In genomic region chr15:75737713-75738646, GRCh38 we compare ENCODE assay signal across 8 cellular contexts. TPM values are rescaled to one million over a fixed set of nuclear protein-coding genes. Genes with fewer than 3 reads are reported as not detected.
DNase-seq lines count a peak whose midpoint lies in the region; ATAC-seq and TF ChIP-seq lines count a peak whose summit lies in the region.
"Not testable (repeated sequence)": the region's sequence is repeated elsewhere in the genome, so short reads cannot be mapped to it uniquely, and the experiment has no call there.

No MANE protein-coding gene starts in this region.

- intact Hi-C loops in Panc1 (cut with micrococcal nuclease; ENCODE audit: unreplicated experiment): not testable (repeated sequence)
- intact Hi-C loops in esophagus squamous epithelium (cut with DNase I) (loop anchor here (10.0 kb wide), 1 partner anchor 57 kb away; no protein-coding TSS in a partner anchor), lower leg skin (cut with DNase I; ENCODE audit: low total_unique reads) (loop anchor here (10.0 kb wide), 1 partner anchor 67 kb away; no protein-coding TSS in a partner anchor)

- H3K4me3 Mint-ChIP-seq in activated naive CD8-positive, alpha-beta T cell: peak overlapping the region; percentile 88

- in situ Hi-C loops in Panc1 (cut with HindIII; ENCODE audit: low pct_unique_long_range_greater_than_20kb, low sequenced_read_pairs): not testable (repeated sequence)

- H3K36me3 Mint-ChIP-seq in activated naive CD8-positive, alpha-beta T cell: not testable (repeated sequence)

- DNase-seq in AG04449 (ENCODE audit: low read depth, low spot score); Panc1 (ENCODE audit: low read depth, low spot score); esophagus squamous epithelium (lab: John Stamatoyannopoulos, UW); retinal pigment epithelial cell (ENCODE audit: low read depth): not testable (repeated sequence)
- DNase-seq in lower leg skin (ENCODE audit: low spot score in 2 of 2): peak in 1 of 2 donors; percentile 85

- not testable (repeated sequence) for H3K36me3 ChIP-seq in Panc1 (ENCODE audit: control insufficient read depth, insufficient read depth, low read length); esophagus squamous epithelium

- TF ChIP-seq POLR2A in esophagus squamous epithelium (IDR thresholded peaks at IDR 0.05): peak in 1 of 4 donors; percentile 41
- TF ChIP-seq POLR2A in lower leg skin (IDR thresholded peaks at IDR 0.05): not testable (repeated sequence)

- H3K27me3 ChIP-seq in Panc1 (ENCODE audit: control insufficient read depth, insufficient read depth, low read length); esophagus squamous epithelium: not testable (repeated sequence)

- 11 to 15% methylated on average over 13 to 15 of the region's 49 CpGs for WGBS in esophagus squamous epithelium, 2 donors
- WGBS in lower leg skin, 2 donors: 2 to 7% methylated on average over 28 to 47 of the region's 49 CpGs

- CTCF ChIA-PET in AG04449 (lab: Yijun Ruan, JAX): interaction anchor here (0.8 to 1.6 kb wide), 2 partner anchors 10 to 64 kb away, joined by 4 to 6 read pairs; no protein-coding TSS in a partner anchor
- CTCF ChIA-PET in Panc1 (lab: Charles Lee): not testable (repeated sequence)

- not testable (repeated sequence) for H3K27me3 Mint-ChIP-seq in activated naive CD8-positive, alpha-beta T cell

- TF ChIP-seq CTCF in AG04449 (IDR thresholded peaks at IDR 0.05; ENCODE audit: insufficient read depth, low read length, missing control alignments); Panc1 (IDR thresholded peaks at IDR 0.05); esophagus squamous epithelium (IDR thresholded peaks at IDR 0.05); lower leg skin (IDR thresholded peaks at IDR 0.05); retinal pigment epithelial cell (conservative IDR thresholded peaks at IDR 0.05; ENCODE audit: low read depth, low read length): not testable (repeated sequence)

- H3K27ac ChIP-seq in Panc1 (ENCODE audit: low read length) (peak overlapping the region; percentile 54; the same call in 1 of the 2 replicates), esophagus squamous epithelium (peak overlapping the region; percentile 45 to 73 (median 63))

- peaks cover 11% of the 10 kb centered on the region for H3K4me1 Mint-ChIP-seq in activated naive CD8-positive, alpha-beta T cell (ENCODE audit: low read depth)

- H3K9me3 Mint-ChIP-seq in activated naive CD8-positive, alpha-beta T cell (ENCODE audit: low read depth): not testable (repeated sequence)

- BruUV-seq in Panc1 (replicated peaks; lab: Mats Ljungman, UMichigan): not testable (repeated sequence)

- POLR2A ChIA-PET in AG04449 (lab: Yijun Ruan, JAX) (interaction anchor here (1.5 kb wide), 1 partner anchor 14 kb away, joined by 3 read pairs; a partner anchor contains a TSS), Panc1 (lab: Charles Lee) (interaction anchor here (0.6 kb wide), 1 partner anchor 50 kb away, joined by 3 read pairs; no protein-coding TSS in a partner anchor)

- H3K4me1 ChIP-seq in Panc1 (ENCODE audit: control insufficient read depth, insufficient read depth, low read length): not testable (repeated sequence)
- H3K4me1 ChIP-seq in esophagus squamous epithelium: peaks cover 5 to 22% (median 8%) of the 10 kb centered on the region in 3 donors

- not testable (repeated sequence) for H3K27ac Mint-ChIP-seq in activated naive CD8-positive, alpha-beta T cell

- ATAC-seq in GM18907 (IDR thresholded peaks at IDR 0.05; ENCODE audit: unreplicated experiment) (peak; percentile 23), HG03045 (IDR thresholded peaks at IDR 0.05; ENCODE audit: unreplicated experiment) (peak; percentile 9), Panc1 (peak; percentile 24)

- H3K4me3 ChIP-seq in AG04449 (ENCODE audit: low read depth, low read length) (peak overlapping the region; percentile 75), Panc1 (ENCODE audit: low read depth in 2 of 2, low read length in 2 of 2) (peak overlapping the region; percentile 66 to 71), esophagus squamous epithelium (peak overlapping the region; percentile 65 to 81 (median 80)), lower leg skin (ENCODE audit: low read depth, poor library complexity, severe bottlenecking) (peak overlapping the region; percentile 82), retinal pigment epithelial cell (ENCODE audit: low read length) (peak overlapping the region; percentile 77)

- H3K9me3 ChIP-seq in Panc1 (ENCODE audit: control insufficient read depth, insufficient read depth, low read depth, low read length); esophagus squamous epithelium: not testable (repeated sequence)

RNA-seq across cellular contexts. Expression of gene CSPG4, which starts 25.3 kb away (rescaled TPM):
- total RNA-seq in Panc1 (2021; ENCODE audit: unreplicated experiment) (17.5 TPM), esophagus squamous epithelium (10 to 100 TPM in 1 of 4 donors, 1 to 10 TPM in 3; 2.9 to 13.4 (median 4.2) TPM), lower leg skin (10 to 100 TPM in 2 of 4 donors, 1 to 10 TPM in 2; 9.1 to 28.7 (median 10.5) TPM)
- 15.5 TPM for polyA plus RNA-seq in Panc1 (2012; ENCODE audit: insufficient read length)
